15 cellular contexts compared by ENCODE assay signal in the genomic region with DNA sequence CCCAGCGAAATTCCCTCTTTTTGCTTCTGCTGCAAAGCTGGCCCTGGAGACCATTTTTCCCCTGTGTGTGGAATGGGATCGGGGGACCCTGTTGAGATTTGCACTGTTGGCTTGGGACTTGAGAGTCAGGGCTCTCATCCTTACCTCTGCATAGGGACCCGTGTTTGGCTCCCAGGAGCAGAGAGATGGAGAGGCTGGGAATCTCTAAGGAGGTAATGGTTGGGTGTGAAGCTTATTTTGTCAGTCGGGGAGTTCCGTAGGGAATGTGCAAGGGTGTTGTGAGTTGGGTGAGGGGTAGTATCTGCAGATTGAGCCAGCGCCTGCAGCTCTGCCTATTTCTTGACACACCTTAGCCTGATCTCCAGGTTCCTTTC. TPM values are rescaled to one million over a fixed set of nuclear protein-coding genes. Genes with fewer than 3 reads are reported as not detected.
DNase-seq lines count a peak whose midpoint lies in the region; ATAC-seq, FAIRE-seq and TF ChIP-seq lines count a peak whose summit lies in the region.
"Had no signal": no experiment of that assay in that cellular context is flagged by ENCODE, and none has a peak within 500 bp of the region (broad histone marks: within the 10 kb centered on the region; RNA-seq: fewer than 3 reads in every experiment).

No MANE protein-coding gene starts in this region.

- H3K27ac ChIP-seq in pancreas: peak overlapping the region; percentile 56 to 99 (median 81)

- peaks cover 12% of the 10 kb centered on the region for H3K4me1 ChIP-seq in adipocyte (ENCODE audit: control insufficient read depth, insufficient read depth, low read length)
- H3K4me1 ChIP-seq in pancreas: peaks cover 0 to 7% (median 0%) of the 10 kb centered on the region in 3 donors

- no peak for FAIRE-seq in pancreas (lab: Jason Lieb, UNC)

- WGBS in pancreas, 2 donors: 9 to 15% methylated on average over 6 of the region's 6 CpGs

- DNase-seq in AG09309 (ENCODE audit: low read depth) (no peak), adipocyte (ENCODE audit: low read depth) (no peak), fibroblast of villous mesenchyme (ENCODE audit: low read depth) (no peak), pancreas (peak in 1 of 6 donors; percentile 34), COLO829 (ENCODE audit: low spot score) (no peak), DMS153 treated with DMSO at 0.1 percent for 48 hours (lab: John Stamatoyannopoulos, UW; ENCODE audit: unreplicated experiment) (no peak), nucleus accumbens (lab: John Stamatoyannopoulos, UW) (no peak), germinal center (ENCODE audit: low spot score) (no peak)
- DNase-seq: activated CD4-positive, alpha-beta memory T cell treated with anti-CD3 and anti-CD28 coated beads, Interleukin-2, amount 10 ng/mL, durations not matched to agents 7 days and 5 days; cortex of kidney; naive thymus-derived CD8-positive, alpha-beta T cell; NCI-H2081 treated with DMSO at 0.1 percent for 48 hours; NCI-H82; SHP77 treated with DMSO at 0.1 percent for 48 hours; trophoblast cell had no signal

- H3K27me3 ChIP-seq in adipocyte (replicated peaks; ENCODE audit: control insufficient read depth, insufficient read depth, low read length) (no peaks in the 10 kb centered on the region), pancreas (no peaks in the 10 kb centered on the region)

- H3K9me3 ChIP-seq in adipocyte (ENCODE audit: control insufficient read depth, low read length) (no peaks in the 10 kb centered on the region), pancreas (no peaks in the 10 kb centered on the region)

- intact Hi-C loops in pancreas (cut with DNase I): loop anchor here in 2 of 3 donors (10.0 kb wide), 2 partner anchors 171 to 391 kb away; no protein-coding TSS in a partner anchor

- H3K9ac ChIP-seq in adipocyte (ENCODE audit: low read length): peak overlapping the region; percentile 11

- H3K4me3 ChIP-seq in AG09309 (ENCODE audit: control insufficient read depth, low read depth, low read length): peak overlapping the region; percentile 4
- peak overlapping the region; percentile 95 for H3K4me3 ChIP-seq in adipocyte (ENCODE audit: low read length)
- H3K4me3 ChIP-seq in fibroblast of villous mesenchyme (ENCODE audit: low read depth, low read length): peak overlapping the region; percentile 88
- H3K4me3 ChIP-seq in pancreas: peak overlapping the region; percentile 14 to 90 (median 78)

- peak in 1 of 4 donors; percentile 0 for ATAC-seq in pancreas

- H3K36me3 ChIP-seq in adipocyte (ENCODE audit: control insufficient read depth, insufficient read depth, low read length, severe bottlenecking) (peaks cover 4% of the 10 kb centered on the region), pancreas (peaks cover 0 to 11% (median 0%) of the 10 kb centered on the region in 3 donors)

- no peak for TF ChIP-seq CTCF in AG09309 (IDR thresholded peaks at IDR 0.05; ENCODE audit: control insufficient read depth, insufficient read depth, low read depth, low read length, missing control alignments)
- TF ChIP-seq CTCF in fibroblast of villous mesenchyme (IDR thresholded peaks at IDR 0.05; ENCODE audit: insufficient read depth, low read depth, low read length): no peak
- no peak for TF ChIP-seq CTCF in pancreas (IDR thresholded peaks at IDR 0.05)

RNA-seq across cellular contexts. Expression of a gene that starts 4.5 kb away (rescaled TPM):
- total RNA-seq in fibroblast of villous mesenchyme (5.2 and 8.7 TPM in 2 replicates), pancreas (10 to 100 TPM; 18.8 to 36.4 (median 24.9) TPM)
- 10 to 100 TPM; 15.4 to 20.1 TPM for polyA plus RNA-seq in pancreas
- total RNA-seq: activated CD4-positive, alpha-beta memory T cell treated with anti-CD3 and anti-CD28 coated beads, Interleukin-2, amount 10 ng/mL, durations not matched to agents 7 days and 5 days had no signal

Comparison
In these comparisons a context has a peak if more than half of its experiments do, and no peak if none do; other contexts are left out.
1. H3K4me3 ChIP-seq: peak in every context shown above with its lines; median percentile 95 in adipocyte; 88 in fibroblast of villous mesenchyme; 78 in pancreas; 4 in AG09309.